In genomic region chr19:41859213-41859617, GRCh38 we compare ENCODE assay signal across 1 cellular context.
TF ChIP-seq lines count a peak whose summit lies in the region.

No MANE protein-coding gene starts in this region.

TF ChIP-seq in endothelial cell of umbilical vein, 7 proteins besides CTCF, POLR2A, EP300 and RAD21:
- TF ChIP-seq POLR2AphosphoS5 (IDR thresholded peaks at IDR 0.05; ENCODE audit: insufficient read depth, low read depth, low read length) (no peak), FOS (IDR thresholded peaks at IDR 0.05; ENCODE audit: borderline replicate concordance, insufficient read depth, low read length) (no peak), MYC (IDR thresholded peaks at IDR 0.05; ENCODE audit: low read depth, low read length) (no peak), JUN (IDR thresholded peaks at IDR 0.05; ENCODE audit: borderline replicate concordance, insufficient read depth, insufficient read length, low read depth) (no peak), EZH2 (IDR thresholded peaks at IDR 0.05; ENCODE audit: borderline replicate concordance, low read depth, low read length, severe bottlenecking) (no peak), MAX (IDR thresholded peaks at IDR 0.05; ENCODE audit: insufficient read depth, insufficient read length) (no peak), GATA2 (IDR thresholded peaks at IDR 0.05; ENCODE audit: insufficient read depth, insufficient read length, low read depth, low read length) (no peak)
